1 cellular context compared by ENCODE assay signal in genomic region chr21:36661511-36662309, GRCh38.
TF ChIP-seq lines count a peak whose summit lies in the region.

No MANE protein-coding gene starts in this region.

TF ChIP-seq in H1, 55 proteins besides CTCF, POLR2A, EP300 and RAD21 (continued from another document):
- TF ChIP-seq USF2 (IDR thresholded peaks at IDR 0.05; ENCODE audit: low read length) = no peak
- no peak for TF ChIP-seq SIRT6 (IDR thresholded peaks at IDR 0.05; ENCODE audit: low read length)
- no peak for TF ChIP-seq GABPA (IDR thresholded peaks at IDR 0.05; ENCODE audit: borderline replicate concordance, insufficient read depth, low read length)
- TF ChIP-seq BCL11A (IDR thresholded peaks at IDR 0.05; ENCODE audit: low read depth in 2 of 2, low read length in 2 of 2) = no peak
- no peak for TF ChIP-seq KDM1A (IDR thresholded peaks at IDR 0.05; ENCODE audit: borderline replicate concordance, low read length)
- TF ChIP-seq JUN (IDR thresholded peaks at IDR 0.05; ENCODE audit: low read depth, low read length) = no peak
- no peak for TF ChIP-seq MAFK (IDR thresholded peaks at IDR 0.05; ENCODE audit: low read depth, low read length)
